Comparison of ENCODE assay signal across 24 cellular contexts in genomic region chr15:42775431-42775830, GRCh38.
"Had no signal": no experiment of that assay in that cellular context is flagged by ENCODE, and none has a peak within 500 bp of the region (broad histone marks: within the 10 kb centered on the region; RNA-seq: fewer than 3 reads in every experiment).

No MANE protein-coding gene starts in this region.

- H3K27ac Mint-ChIP-seq: naive thymus-derived CD4-positive, alpha-beta T cell; stimulated activated memory B cell treated with anti-CD40 and anti-IgM and Interleukin-4, amounts not matched to agents 10 μg/mL and 1 μg/mL and 100 μg/mL, for 72 hours; type B pancreatic cell had no signal

- FAIRE-seq: colon, kidney had no signal

- H3K4me1 Mint-ChIP-seq: nephron progenitor cell; stimulated activated memory B cell treated with anti-CD40 and anti-IgM and Interleukin-4, amounts not matched to agents 10 μg/mL and 1 μg/mL and 100 μg/mL, for 72 hours had no signal

- H3K9me3 Mint-ChIP-seq: stimulated activated memory B cell treated with anti-CD40 and anti-IgM and Interleukin-4, amounts not matched to agents 10 μg/mL and 1 μg/mL and 100 μg/mL, for 72 hours; type B pancreatic cell had no signal

- ATAC-seq: foreskin keratinocyte; gastroesophageal sphincter; heart left ventricle; left cardiac atrium; left lung; naive thymus-derived CD4-positive, alpha-beta T cell; sciatic nerve; stimulated activated memory B cell treated with anti-CD40 and anti-IgM and Interleukin-4, amounts not matched to agents 10 μg/mL and 1 μg/mL and 100 μg/mL, for 72 hours; stimulated activated naive CD8-positive, alpha-beta T cell treated with anti-CD3 and anti-CD28 coated beads, Interleukin-15, Interleukin-2, amounts not matched to agents 100 U/mL and 50 U/mL, for 24 hours had no signal

- H3K4me3 Mint-ChIP-seq: naive thymus-derived CD4-positive, alpha-beta T cell; nephron progenitor cell; stimulated activated memory B cell treated with anti-CD40 and anti-IgM and Interleukin-4, amounts not matched to agents 10 μg/mL and 1 μg/mL and 100 μg/mL, for 72 hours; type B pancreatic cell had no signal

- DNase-seq: dorsolateral prefrontal cortex; effector CD4-positive, alpha-beta T cell; foreskin keratinocyte; heart left ventricle; kidney; left cardiac atrium; left lung; mesendoderm; midbrain; naive thymus-derived CD4-positive, alpha-beta T cell; nephron progenitor cell; nucleus accumbens; stimulated activated CD4-positive, alpha-beta T cell treated with anti-CD3 and anti-CD28 coated beads, Interleukin-12 subunit alpha, Interleukin-12 subunit beta, amount 100 ng/mL, for 4 hours; stimulated activated CD4-positive, alpha-beta T cell treated with anti-CD3 and anti-CD28 coated beads, Interleukin-2, amount 100 ng/mL, for 24 hours; stimulated activated CD4-positive, alpha-beta T cell treated with anti-CD3 and anti-CD28 coated beads, Interleukin-4, amount 100 ng/mL, for 24 hours; stimulated activated naive CD8-positive, alpha-beta T cell treated with anti-CD3 and anti-CD28 coated beads, Interleukin-15, Interleukin-2, amounts not matched to agents 100 U/mL and 50 U/mL, for 24 hours; substantia nigra; testis; tibial artery had no signal
